In the genomic region with DNA sequence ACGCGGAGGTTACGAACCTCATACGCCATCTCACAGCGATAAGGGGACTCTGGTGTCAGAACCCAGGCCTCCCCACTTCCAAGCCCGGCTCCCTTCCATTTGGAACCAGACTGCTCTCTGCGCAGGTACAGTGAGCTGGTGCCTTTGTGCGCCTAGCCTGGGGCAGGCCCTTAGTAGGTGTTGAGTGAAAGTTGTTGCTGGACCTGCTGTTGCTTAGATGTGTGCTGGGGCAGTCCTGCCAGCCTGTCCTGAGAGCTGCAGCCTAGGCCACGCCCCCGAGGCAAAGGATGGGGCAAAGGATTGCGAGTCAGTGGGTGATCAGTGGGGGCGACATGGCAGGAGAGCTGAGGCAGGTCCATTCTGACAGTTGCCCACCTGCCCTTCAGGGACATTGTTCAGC, we compare ENCODE assay signal across 15 cellular contexts.
A peak's percentile ranks its signal among the peaks of the same experiment; 100 is the strongest.
DNase-seq lines count a peak whose midpoint lies in the region; ATAC-seq and TF ChIP-seq lines count a peak whose summit lies in the region.
"Had no signal": no experiment of that assay in that cellular context is flagged by ENCODE, and none has a peak within 500 bp of the region (broad histone marks: within the 10 kb centered on the region; RNA-seq: fewer than 3 reads in every experiment).

No MANE protein-coding gene starts in this region.

- H3K9ac ChIP-seq in mesenchymal stem cell (ENCODE audit: low read length), result no peak overlapping the region

- TF ChIP-seq CTCF in WTC11 (IDR thresholded peaks at IDR 0.05), result no peak

- H3K9me3 Mint-ChIP-seq in WTC11, result no peaks in the 10 kb centered on the region
- no peaks in the 10 kb centered on the region for H3K9me3 Mint-ChIP-seq in stimulated activated effector memory CD8-positive, alpha-beta T cell treated with anti-CD3 and anti-CD28 coated beads, Interleukin-12 subunit alpha, Interleukin-12 subunit beta, amount 100 ng/mL, for 72 hours

- DNase-seq in WTC11 (ENCODE audit: low spot score), result no peak
- DNase-seq in left cardiac atrium, result no peak
- DNase-seq in mesenchymal stem cell, result no peak
- no peak for DNase-seq in stimulated activated effector memory CD8-positive, alpha-beta T cell treated with anti-CD3 and anti-CD28 coated beads, Interleukin-12 subunit alpha, Interleukin-12 subunit beta, amount 100 ng/mL, for 72 hours (ENCODE audit: low spot score in 2 of 2)
- DNase-seq in HT-29 (ENCODE audit: low spot score), result no peak
- no peak for DNase-seq in NCI-H2081 (lab: John Stamatoyannopoulos, UW)
- DNase-seq in kidney tubule cell (ENCODE audit: low spot score), result no peak
- DNase-seq in activated gamma-delta T cell treated with Interleukin-2 at 50 U/mL for 16 hours, result no peak
- DNase-seq: AML-193; Calu3; HCEC 1CT; NCI-H69; NK-92 treated with Interleukin-12 subunit alpha and Interleukin-12 subunit beta, amount 100 ng/mL, for 24 hours; OCI-M1 had no signal

- no peak overlapping the region for H2AFZ ChIP-seq in mesenchymal stem cell (ENCODE audit: low read depth, low read length)

- H3K27me3 Mint-ChIP-seq in WTC11 (ENCODE audit: low read depth), result no peaks in the 10 kb centered on the region

- H4K91ac ChIP-seq in mesenchymal stem cell (ENCODE audit: low read length), result peak overlapping the region; percentile 50

- peaks cover 39% of the 10 kb centered on the region for H3K36me3 Mint-ChIP-seq in WTC11
- H3K36me3 Mint-ChIP-seq in stimulated activated effector memory CD8-positive, alpha-beta T cell treated with anti-CD3 and anti-CD28 coated beads, Interleukin-12 subunit alpha, Interleukin-12 subunit beta, amount 100 ng/mL, for 72 hours, result no peaks in the 10 kb centered on the region

- no peak overlapping the region for H2BK15ac ChIP-seq in mesenchymal stem cell (ENCODE audit: low read depth, poor library complexity, severe bottlenecking)

- ATAC-seq in WTC11 (peak; percentile 64), left cardiac atrium (peak; percentile 26 to 42)
- ATAC-seq in stimulated activated effector memory CD8-positive, alpha-beta T cell treated with anti-CD3 and anti-CD28 coated beads, Interleukin-12 subunit alpha, Interleukin-12 subunit beta, amount 100 ng/mL, for 72 hours, result peak; percentile 11
- ATAC-seq: K562 had no signal

- H3K79me1 ChIP-seq in mesenchymal stem cell (replicated peaks; ENCODE audit: low read length, poor library complexity, severe bottlenecking), result peaks cover 41% of the 10 kb centered on the region

- H2BK12ac ChIP-seq in mesenchymal stem cell (ENCODE audit: low read length in 2 of 2), result no peak overlapping the region

- intact Hi-C loops in left cardiac atrium (cut with DNase I), result no loop called here

- no peak overlapping the region for H3K14ac ChIP-seq in mesenchymal stem cell (ENCODE audit: low read length in 2 of 2)

- no peak overlapping the region for H3K4me3 ChIP-seq in mesenchymal stem cell (ENCODE audit: insufficient read depth in 1 of 2, low read depth in 1 of 2, low read length in 2 of 2)
- H3K4me3 ChIP-seq: K562 had no signal

- WGBS in mesenchymal stem cell, result 96% methylated on average over 12 of the region's 12 CpGs

- no peaks in the 10 kb centered on the region for H3K9me3 ChIP-seq in mesenchymal stem cell (ENCODE audit: control insufficient read depth, low read length)

- no peaks in the 10 kb centered on the region; the same call in 1 of the 2 replicates for H3K4me1 Mint-ChIP-seq in WTC11
- no peaks in the 10 kb centered on the region for H3K4me1 Mint-ChIP-seq in stimulated activated effector memory CD8-positive, alpha-beta T cell treated with anti-CD3 and anti-CD28 coated beads, Interleukin-12 subunit alpha, Interleukin-12 subunit beta, amount 100 ng/mL, for 72 hours

- no peak overlapping the region for H2BK5ac ChIP-seq in mesenchymal stem cell (ENCODE audit: low read depth, low read length, poor library complexity, severe bottlenecking)

- no peak overlapping the region for H3K4me2 ChIP-seq in mesenchymal stem cell (ENCODE audit: low read length, poor library complexity, severe bottlenecking)

- H3K4me3 Mint-ChIP-seq in WTC11, result no peak overlapping the region
- H3K4me3 Mint-ChIP-seq in stimulated activated effector memory CD8-positive, alpha-beta T cell treated with anti-CD3 and anti-CD28 coated beads, Interleukin-12 subunit alpha, Interleukin-12 subunit beta, amount 100 ng/mL, for 72 hours, result no peak overlapping the region

- H3K4ac ChIP-seq in mesenchymal stem cell (ENCODE audit: low read depth in 1 of 2, low read length in 2 of 2), result no peak overlapping the region

- H3K36me3 ChIP-seq in mesenchymal stem cell (ENCODE audit: control insufficient read depth in 1 of 2, insufficient read depth in 2 of 2, low read depth in 1 of 2, low read length in 2 of 2), result peaks cover 12 to 50% of the 10 kb centered on the region in 2 experiments

- CTCF ChIA-PET in WTC11 (lab: Charles Lee), result interaction anchor here (0.8 to 2.0 kb wide), 3 partner anchors 36 to 69 kb away, joined by 3 to 7 read pairs (median 5); no protein-coding TSS in a partner anchor

- H3K27ac Mint-ChIP-seq in WTC11, result peak overlapping the region; percentile 52; the same call in 1 of the 2 replicates
- no peak overlapping the region for H3K27ac Mint-ChIP-seq in stimulated activated effector memory CD8-positive, alpha-beta T cell treated with anti-CD3 and anti-CD28 coated beads, Interleukin-12 subunit alpha, Interleukin-12 subunit beta, amount 100 ng/mL, for 72 hours

- no peak overlapping the region for H3K27ac ChIP-seq in mesenchymal stem cell (ENCODE audit: low read length, poor library complexity, severe bottlenecking)

- H2AK5ac ChIP-seq in mesenchymal stem cell (ENCODE audit: low read length, severe bottlenecking), result no peak overlapping the region

- POLR2A ChIA-PET in WTC11 (lab: Charles Lee), result interaction anchor here (1.1 kb wide), 1 partner anchor 36 kb away, joined by 3 read pairs; no protein-coding TSS in a partner anchor

- no peak overlapping the region for H3K18ac ChIP-seq in mesenchymal stem cell (ENCODE audit: low read depth in 1 of 2, low read length in 2 of 2)

- no peak overlapping the region for H4K8ac ChIP-seq in mesenchymal stem cell (ENCODE audit: low read length)

- H3K27me3 ChIP-seq in mesenchymal stem cell (ENCODE audit: control insufficient read depth in 1 of 2, insufficient read depth in 1 of 2, low read length in 2 of 2), result no peaks in the 10 kb centered on the region

- no peak overlapping the region for H3K23ac ChIP-seq in mesenchymal stem cell (ENCODE audit: low read length in 2 of 2)

- peaks cover 2% of the 10 kb centered on the region for H3K4me1 ChIP-seq in mesenchymal stem cell (ENCODE audit: control insufficient read depth, insufficient read depth, low read depth, low read length)

- H2BK120ac ChIP-seq in mesenchymal stem cell (ENCODE audit: low read depth, low read length), result no peak overlapping the region

TF ChIP-seq in WTC11, 78 proteins besides CTCF, POLR2A, EP300 and RAD21:
- TF ChIP-seq ZNF263 (CRISPR knock-in tag; IDR thresholded peaks at IDR 0.05; ENCODE audit: low read depth), result no peak
- no peak for TF ChIP-seq JAZF1 (CRISPR knock-in tag; IDR thresholded peaks at IDR 0.05)

Comparison
In these comparisons a context has a peak if more than half of its experiments do, and no peak if none do; other contexts are left out.
1. ATAC-seq: peak in every context shown above with its lines; median percentile 64 in WTC11; 34 in left cardiac atrium; 11 in stimulated activated effector memory CD8-positive, alpha-beta T cell treated with anti-CD3 and anti-CD28 coated beads, Interleukin-12 subunit alpha, Interleukin-12 subunit beta, amount 100 ng/mL, for 72 hours.